1 cellular context compared by ENCODE assay signal in the genomic region with DNA sequence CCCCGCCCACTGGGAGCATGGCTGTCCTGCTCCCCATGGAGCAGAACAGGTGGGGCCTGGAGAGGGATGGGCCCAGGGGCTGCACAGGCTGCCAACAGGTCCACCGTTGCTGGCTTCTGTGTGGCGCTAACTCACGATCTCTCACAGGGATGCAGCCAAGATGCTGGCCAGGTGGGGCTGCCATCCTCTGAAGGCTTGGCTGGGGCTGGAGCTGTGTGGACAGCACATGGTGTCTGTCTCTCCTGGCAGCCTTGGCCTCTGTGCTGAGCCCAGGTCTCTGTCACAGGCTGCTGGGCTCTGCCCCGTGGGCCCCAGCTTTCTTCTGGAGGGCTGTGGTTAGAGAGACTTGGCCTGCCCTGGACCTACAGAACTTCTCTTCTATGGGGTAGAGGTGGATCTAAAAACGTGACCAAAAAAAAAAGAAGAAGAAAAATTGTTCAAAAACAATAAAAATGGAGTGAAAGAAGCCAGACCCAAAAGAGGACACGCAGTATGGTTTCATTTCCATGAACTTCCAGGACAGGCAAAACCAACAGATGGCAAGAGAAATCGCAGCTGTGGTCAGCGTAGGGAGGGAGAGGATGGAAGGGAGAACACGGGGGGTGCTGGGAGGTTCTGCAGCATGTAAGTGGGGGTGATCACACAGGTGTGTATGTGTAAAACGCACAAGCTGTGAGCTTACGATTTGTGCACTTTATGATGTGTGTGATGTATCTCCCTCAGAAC.
TF ChIP-seq lines count a peak whose summit lies in the region.

No MANE protein-coding gene starts in this region.

TF ChIP-seq in HCT116, 20 proteins besides CTCF, POLR2A, EP300 and RAD21 (continued from another document):
- no peak for TF ChIP-seq SIN3A (IDR thresholded peaks at IDR 0.05; ENCODE audit: low read depth)
- no peak for TF ChIP-seq YY1 (IDR thresholded peaks at IDR 0.05; ENCODE audit: extremely low read depth, insufficient replicate concordance, low read depth, low read length)
- no peak for TF ChIP-seq EZH2 (IDR thresholded peaks at IDR 0.05)
- TF ChIP-seq EZH2phosphoT487 (IDR thresholded peaks at IDR 0.05; ENCODE audit: borderline replicate concordance): no peak
- TF ChIP-seq ZFX (IDR thresholded peaks at IDR 0.05): no peak
- TF ChIP-seq JUND (IDR thresholded peaks at IDR 0.05): no peak
- no peak for TF ChIP-seq CEBPB (IDR thresholded peaks at IDR 0.05; ENCODE audit: low read depth)
- TF ChIP-seq, protein P1, sequence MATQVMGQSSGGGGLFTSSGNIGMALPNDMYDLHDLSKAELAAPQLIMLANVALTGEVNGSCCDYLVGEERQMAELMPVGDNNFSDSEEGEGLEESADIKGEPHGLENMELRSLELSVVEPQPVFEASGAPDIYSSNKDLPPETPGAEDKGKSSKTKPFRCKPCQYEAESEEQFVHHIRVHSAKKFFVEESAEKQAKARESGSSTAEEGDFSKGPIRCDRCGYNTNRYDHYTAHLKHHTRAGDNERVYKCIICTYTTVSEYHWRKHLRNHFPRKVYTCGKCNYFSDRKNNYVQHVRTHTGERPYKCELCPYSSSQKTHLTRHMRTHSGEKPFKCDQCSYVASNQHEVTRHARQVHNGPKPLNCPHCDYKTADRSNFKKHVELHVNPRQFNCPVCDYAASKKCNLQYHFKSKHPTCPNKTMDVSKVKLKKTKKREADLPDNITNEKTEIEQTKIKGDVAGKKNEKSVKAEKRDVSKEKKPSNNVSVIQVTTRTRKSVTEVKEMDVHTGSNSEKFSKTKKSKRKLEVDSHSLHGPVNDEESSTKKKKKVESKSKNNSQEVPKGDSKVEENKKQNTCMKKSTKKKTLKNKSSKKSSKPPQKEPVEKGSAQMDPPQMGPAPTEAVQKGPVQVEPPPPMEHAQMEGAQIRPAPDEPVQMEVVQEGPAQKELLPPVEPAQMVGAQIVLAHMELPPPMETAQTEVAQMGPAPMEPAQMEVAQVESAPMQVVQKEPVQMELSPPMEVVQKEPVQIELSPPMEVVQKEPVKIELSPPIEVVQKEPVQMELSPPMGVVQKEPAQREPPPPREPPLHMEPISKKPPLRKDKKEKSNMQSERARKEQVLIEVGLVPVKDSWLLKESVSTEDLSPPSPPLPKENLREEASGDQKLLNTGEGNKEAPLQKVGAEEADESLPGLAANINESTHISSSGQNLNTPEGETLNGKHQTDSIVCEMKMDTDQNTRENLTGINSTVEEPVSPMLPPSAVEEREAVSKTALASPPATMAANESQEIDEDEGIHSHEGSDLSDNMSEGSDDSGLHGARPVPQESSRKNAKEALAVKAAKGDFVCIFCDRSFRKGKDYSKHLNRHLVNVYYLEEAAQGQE (IDR thresholded peaks at IDR 0.05; ENCODE audit: low read depth): no peak
- TF ChIP-seq SRF (IDR thresholded peaks at IDR 0.05; ENCODE audit: low read depth): no peak
- TF ChIP-seq FOSL1 (IDR thresholded peaks at IDR 0.05; ENCODE audit: low read depth): no peak
- TF ChIP-seq TCF7L2 (IDR thresholded peaks at IDR 0.05; ENCODE audit: borderline replicate concordance, extremely low read depth, insufficient read depth, insufficient read length): no peak
- TF ChIP-seq POLR2AphosphoS5 (IDR thresholded peaks at IDR 0.05; ENCODE audit: low read depth, low read length): no peak
- TF ChIP-seq, protein P2, sequence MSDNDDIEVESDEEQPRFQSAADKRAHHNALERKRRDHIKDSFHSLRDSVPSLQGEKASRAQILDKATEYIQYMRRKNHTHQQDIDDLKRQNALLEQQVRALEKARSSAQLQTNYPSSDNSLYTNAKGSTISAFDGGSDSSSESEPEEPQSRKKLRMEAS (IDR thresholded peaks at IDR 0.05): no peak
- TF ChIP-seq EGR1 (IDR thresholded peaks at IDR 0.05; ENCODE audit: low read depth): no peak
- no peak for TF ChIP-seq CBX3 (IDR thresholded peaks at IDR 0.05; ENCODE audit: low read depth)
- TF ChIP-seq, protein P3, sequence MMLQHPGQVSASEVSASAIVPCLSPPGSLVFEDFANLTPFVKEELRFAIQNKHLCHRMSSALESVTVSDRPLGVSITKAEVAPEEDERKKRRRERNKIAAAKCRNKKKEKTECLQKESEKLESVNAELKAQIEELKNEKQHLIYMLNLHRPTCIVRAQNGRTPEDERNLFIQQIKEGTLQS (IDR thresholded peaks at IDR 0.05): no peak
- TF ChIP-seq ELF1 (IDR thresholded peaks at IDR 0.05; ENCODE audit: borderline replicate concordance, low read depth): no peak
